14 cellular contexts compared by ENCODE assay signal in the genomic region with DNA sequence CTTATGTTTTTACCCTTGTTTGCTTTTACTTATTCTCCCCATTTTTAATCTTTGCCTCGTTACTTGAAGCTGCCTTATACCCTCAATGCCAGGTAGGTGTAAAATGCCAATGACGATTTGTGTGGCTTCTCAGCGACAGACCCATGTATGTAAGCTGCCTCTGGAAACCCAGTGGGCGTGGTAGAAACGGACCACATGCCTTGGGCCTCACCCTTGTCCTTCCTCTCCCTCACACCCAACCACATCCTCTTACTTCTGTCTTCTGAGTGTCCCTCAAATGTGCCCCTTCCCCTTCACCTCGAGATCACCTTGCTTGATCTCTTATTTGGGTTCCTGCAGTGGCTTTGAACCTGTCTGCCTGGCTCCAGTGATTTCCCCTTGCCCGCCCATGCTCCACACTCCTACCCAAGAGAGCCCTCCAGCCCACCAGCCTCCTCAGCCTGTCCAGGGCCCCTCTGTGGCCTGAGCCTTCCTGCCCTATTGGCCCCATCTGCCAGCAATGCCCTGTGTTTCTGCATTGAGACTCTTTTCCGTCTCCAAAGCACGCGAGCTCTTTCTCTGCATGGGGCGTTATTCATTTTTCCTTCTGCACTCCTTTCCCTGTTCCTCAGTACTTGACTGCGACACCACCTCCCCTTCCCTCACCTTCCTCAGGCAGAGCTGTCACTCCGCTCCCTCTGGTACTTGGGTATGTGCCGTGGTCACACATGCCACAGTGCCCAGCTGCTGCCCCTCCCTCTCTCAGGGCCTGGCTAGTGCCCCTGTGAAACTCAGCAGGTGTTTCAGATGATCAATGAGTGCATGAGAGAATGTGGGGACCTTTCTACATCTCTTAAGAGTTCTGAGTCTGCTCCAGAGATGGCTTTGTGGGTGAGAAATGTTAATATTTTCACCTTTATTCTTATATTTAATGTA.
DNase-seq lines count a peak whose midpoint lies in the region; TF ChIP-seq lines count a peak whose summit lies in the region.
"Had no signal": no experiment of that assay in that cellular context is flagged by ENCODE, and none has a peak within 500 bp of the region (broad histone marks: within the 10 kb centered on the region; RNA-seq: fewer than 3 reads in every experiment).

No MANE protein-coding gene starts in this region.

- no peak overlapping the region for H2BK5ac ChIP-seq in mesenchymal stem cell (ENCODE audit: low read depth, low read length, poor library complexity, severe bottlenecking)

- no peak overlapping the region for H3K27ac ChIP-seq in mesenchymal stem cell (ENCODE audit: low read length, poor library complexity, severe bottlenecking)
- H3K27ac ChIP-seq in A673 (ENCODE audit: low read depth, low read length, poor library complexity, severe bottlenecking), result no peak overlapping the region
- H3K27ac ChIP-seq: heart left ventricle, PC-9, spleen had no signal

- DNase-seq in stimulated activated CD4-positive, alpha-beta T cell treated with anti-CD3 and anti-CD28 coated beads, Interleukin-15, amount 100 ng/mL, for 24 hours, result peak; percentile 5
- DNase-seq in stimulated activated CD4-positive, alpha-beta T cell treated with anti-CD3 and anti-CD28 coated beads, Interleukin-4, amount 100 ng/mL, for 4 hours, result no peak
- DNase-seq in activated CD4-positive, alpha-beta memory T cell treated with anti-CD3 and anti-CD28 coated beads for 36 hours, result peak; percentile 24
- no peak for DNase-seq in mesenchymal stem cell
- no peak for DNase-seq in A673 (ENCODE audit: low spot score)
- no peak for DNase-seq in Caco-2
- DNase-seq in RKO (ENCODE audit: low spot score), result no peak
- no peak for DNase-seq in activated naive CD4-positive, alpha-beta T cell treated with anti-CD3 and anti-CD28 coated beads, Interleukin-2, amount 50 U/mL, for 16 hours
- DNase-seq: activated T-cell treated with anti-CD3 and anti-CD28 coated beads for 4 hours, heart left ventricle, NCI-H345, PC-9, spleen had no signal

- no peak overlapping the region for H4K8ac ChIP-seq in mesenchymal stem cell (ENCODE audit: low read length)

- peak overlapping the region in 1 of 2 experiments; percentile 17 for H2BK12ac ChIP-seq in mesenchymal stem cell (ENCODE audit: low read length in 2 of 2)

- CTCF ChIA-PET in activated CD4-positive, alpha-beta memory T cell treated with anti-CD3 and anti-CD28 coated beads for 36 hours (lab: Charles Lee), result no interaction called here
- CTCF ChIA-PET in A673 (lab: Charles Lee) (no interaction called here), Caco-2 (lab: Charles Lee) (no interaction called here)

- BruUV-seq in A673 (replicated peaks; lab: Mats Ljungman, UMichigan), result no TSS peak
- BruUV-seq in Caco-2 (replicated peaks; lab: Mats Ljungman, UMichigan), result no TSS peak

- POLR2A ChIA-PET in activated CD4-positive, alpha-beta memory T cell treated with anti-CD3 and anti-CD28 coated beads for 36 hours (lab: Charles Lee), result no interaction called here
- POLR2A ChIA-PET in A673 (lab: Charles Lee; ENCODE audit: low non-redundant PET), result interaction anchor here (0.7 kb wide), 1 partner anchor 146 kb away, joined by 3 read pairs; no protein-coding TSS in a partner anchor
- POLR2A ChIA-PET in Caco-2 (lab: Charles Lee), result no interaction called here

- TF ChIP-seq CTCF in A673 (conservative IDR thresholded peaks at IDR 0.05; ENCODE audit: low read depth, low read length) (no peak), Caco-2 (IDR thresholded peaks at IDR 0.05; ENCODE audit: insufficient read depth in 1 of 2, low read depth in 1 of 2, low read length in 1 of 2, severe bottlenecking in 1 of 2, unreplicated experiment in 1 of 2) (no peak)

- H3K9me3 Mint-ChIP-seq in activated CD4-positive, alpha-beta memory T cell treated with anti-CD3 and anti-CD28 coated beads for 36 hours, result no peaks in the 10 kb centered on the region
- H3K9me3 Mint-ChIP-seq in Caco-2 (ENCODE audit: unreplicated experiment), result no peaks in the 10 kb centered on the region
- H3K9me3 Mint-ChIP-seq: brain had no signal

- H3K4me1 Mint-ChIP-seq in activated CD4-positive, alpha-beta memory T cell treated with anti-CD3 and anti-CD28 coated beads for 36 hours (ENCODE audit: low read depth), result peaks cover 30% of the 10 kb centered on the region
- peaks cover 50% of the 10 kb centered on the region for H3K4me1 Mint-ChIP-seq in Caco-2 (ENCODE audit: low read depth, unreplicated experiment)

- H3K27me3 ChIP-seq in mesenchymal stem cell (ENCODE audit: control insufficient read depth in 1 of 2, insufficient read depth in 1 of 2, low read length in 2 of 2) (no peaks in the 10 kb centered on the region), A673 (replicated peaks; ENCODE audit: insufficient read depth, low read depth, low read length, poor library complexity) (no peaks in the 10 kb centered on the region), Caco-2 (replicated peaks; ENCODE audit: control insufficient read depth, insufficient read depth, low read length) (no peaks in the 10 kb centered on the region)
- H3K27me3 ChIP-seq: heart left ventricle, spleen had no signal

- H3K27ac Mint-ChIP-seq in activated CD4-positive, alpha-beta memory T cell treated with anti-CD3 and anti-CD28 coated beads for 36 hours, result no peak overlapping the region
- no peak overlapping the region for H3K27ac Mint-ChIP-seq in Caco-2 (ENCODE audit: unreplicated experiment)

- no peak overlapping the region for H3K23ac ChIP-seq in mesenchymal stem cell (ENCODE audit: low read length in 2 of 2)

- no peak overlapping the region for H3K18ac ChIP-seq in mesenchymal stem cell (ENCODE audit: low read depth in 1 of 2, low read length in 2 of 2)

- H3K4ac ChIP-seq in mesenchymal stem cell (ENCODE audit: low read depth in 1 of 2, low read length in 2 of 2), result no peak overlapping the region

- H3K4me1 ChIP-seq in mesenchymal stem cell (ENCODE audit: control insufficient read depth, insufficient read depth, low read depth, low read length) (peaks cover 5% of the 10 kb centered on the region), A673 (ENCODE audit: insufficient read depth, low read length, poor library complexity, severe bottlenecking) (peaks cover 28% of the 10 kb centered on the region), Caco-2 (peaks cover 20% of the 10 kb centered on the region)

- peak overlapping the region; percentile 71 for H4K91ac ChIP-seq in mesenchymal stem cell (ENCODE audit: low read length)

- no peak overlapping the region for H3K4me2 ChIP-seq in mesenchymal stem cell (ENCODE audit: low read length, poor library complexity, severe bottlenecking)
- H3K4me2 ChIP-seq: PC-9 had no signal

- H3K9me3 ChIP-seq in mesenchymal stem cell (ENCODE audit: control insufficient read depth, low read length), result no peaks in the 10 kb centered on the region
- no peaks in the 10 kb centered on the region for H3K9me3 ChIP-seq in A673 (ENCODE audit: low read depth, low read length, poor library complexity, severe bottlenecking)
- no peaks in the 10 kb centered on the region for H3K9me3 ChIP-seq in Caco-2
- H3K9me3 ChIP-seq: heart left ventricle, spleen had no signal

- H3K4me3 ChIP-seq in mesenchymal stem cell (ENCODE audit: insufficient read depth in 1 of 2, low read depth in 1 of 2, low read length in 2 of 2) (no peak overlapping the region), A673 (ENCODE audit: low read depth, low read length, poor library complexity, severe bottlenecking) (no peak overlapping the region), Caco-2 (ENCODE audit: low read depth, low read length) (no peak overlapping the region)
- H3K4me3 ChIP-seq: heart left ventricle, PC-9, spleen had no signal

- no peak overlapping the region for H2AFZ ChIP-seq in mesenchymal stem cell (ENCODE audit: low read depth, low read length)
- H2AFZ ChIP-seq: PC-9 had no signal

- H3K79me1 ChIP-seq in mesenchymal stem cell (replicated peaks; ENCODE audit: low read length, poor library complexity, severe bottlenecking), result peaks cover 12% of the 10 kb centered on the region

- H2BK15ac ChIP-seq in mesenchymal stem cell (ENCODE audit: low read depth, poor library complexity, severe bottlenecking), result no peak overlapping the region

- H3K9ac ChIP-seq in mesenchymal stem cell (ENCODE audit: low read length), result no peak overlapping the region

- H2AK5ac ChIP-seq in mesenchymal stem cell (ENCODE audit: low read length, severe bottlenecking), result no peak overlapping the region

- WGBS in mesenchymal stem cell, result 92% methylated on average over 14 of the region's 14 CpGs

- H3K14ac ChIP-seq in mesenchymal stem cell (ENCODE audit: low read length in 2 of 2), result no peak overlapping the region

- H3K36me3 ChIP-seq in mesenchymal stem cell (ENCODE audit: control insufficient read depth in 1 of 2, insufficient read depth in 2 of 2, low read depth in 1 of 2, low read length in 2 of 2) (no peaks in the 10 kb centered on the region), A673 (ENCODE audit: insufficient read depth, low read length, poor library complexity, severe bottlenecking) (no peaks in the 10 kb centered on the region), Caco-2 (ENCODE audit: control insufficient read depth, insufficient read depth, low read length) (no peaks in the 10 kb centered on the region)
- H3K36me3 ChIP-seq: heart left ventricle, spleen had no signal

- H3K27me3 Mint-ChIP-seq in activated CD4-positive, alpha-beta memory T cell treated with anti-CD3 and anti-CD28 coated beads for 36 hours, result no peaks in the 10 kb centered on the region
- no peaks in the 10 kb centered on the region for H3K27me3 Mint-ChIP-seq in Caco-2 (ENCODE audit: insufficient read depth, unreplicated experiment)
- H3K27me3 Mint-ChIP-seq: brain had no signal

- intact Hi-C loops in activated CD4-positive, alpha-beta memory T cell treated with anti-CD3 and anti-CD28 coated beads for 36 hours (cut with micrococcal nuclease), result loop anchor here (5.0 to 10.0 kb wide), 2 partner anchors 724 to 992 kb away; no protein-coding TSS in a partner anchor
- intact Hi-C loops in A673 (cut with micrococcal nuclease; ENCODE audit: unreplicated experiment) (loop anchor here (5.0 kb wide), 3 partner anchors 97 to 722 kb away; no protein-coding TSS in a partner anchor), Caco-2 (cut with micrococcal nuclease; ENCODE audit: unreplicated experiment) (loop anchor here (10.0 kb wide), 3 partner anchors 304 to 494 kb away; no protein-coding TSS in a partner anchor)

- H3K4me3 Mint-ChIP-seq in activated CD4-positive, alpha-beta memory T cell treated with anti-CD3 and anti-CD28 coated beads for 36 hours, result no peak overlapping the region
- H3K4me3 Mint-ChIP-seq in Caco-2 (ENCODE audit: unreplicated experiment), result no peak overlapping the region
- H3K4me3 Mint-ChIP-seq: brain had no signal

- no peak overlapping the region for H2BK120ac ChIP-seq in mesenchymal stem cell (ENCODE audit: low read depth, low read length)

- no peaks in the 10 kb centered on the region for H3K36me3 Mint-ChIP-seq in activated CD4-positive, alpha-beta memory T cell treated with anti-CD3 and anti-CD28 coated beads for 36 hours
- H3K36me3 Mint-ChIP-seq in Caco-2 (ENCODE audit: insufficient read depth, unreplicated experiment), result peaks cover 6% of the 10 kb centered on the region
- H3K36me3 Mint-ChIP-seq: brain had no signal

Comparison
In these comparisons a context has a peak if more than half of its experiments do, and no peak if none do; other contexts are left out.
1. DNase-seq: peak in stimulated activated CD4-positive, alpha-beta T cell treated with anti-CD3 and anti-CD28 coated beads, Interleukin-15, amount 100 ng/mL, for 24 hours (single experiment) and activated CD4-positive, alpha-beta memory T cell treated with anti-CD3 and anti-CD28 coated beads for 36 hours (single experiment); none in stimulated activated CD4-positive, alpha-beta T cell treated with anti-CD3 and anti-CD28 coated beads, Interleukin-4, amount 100 ng/mL, for 4 hours (0 of 2), mesenchymal stem cell (single experiment), A673 (single experiment), Caco-2 (0 of 2), RKO (single experiment) and activated naive CD4-positive, alpha-beta T cell treated with anti-CD3 and anti-CD28 coated beads, Interleukin-2, amount 50 U/mL, for 16 hours (single experiment).